ENCODE assay signal across 11 cellular contexts in the genomic region with DNA sequence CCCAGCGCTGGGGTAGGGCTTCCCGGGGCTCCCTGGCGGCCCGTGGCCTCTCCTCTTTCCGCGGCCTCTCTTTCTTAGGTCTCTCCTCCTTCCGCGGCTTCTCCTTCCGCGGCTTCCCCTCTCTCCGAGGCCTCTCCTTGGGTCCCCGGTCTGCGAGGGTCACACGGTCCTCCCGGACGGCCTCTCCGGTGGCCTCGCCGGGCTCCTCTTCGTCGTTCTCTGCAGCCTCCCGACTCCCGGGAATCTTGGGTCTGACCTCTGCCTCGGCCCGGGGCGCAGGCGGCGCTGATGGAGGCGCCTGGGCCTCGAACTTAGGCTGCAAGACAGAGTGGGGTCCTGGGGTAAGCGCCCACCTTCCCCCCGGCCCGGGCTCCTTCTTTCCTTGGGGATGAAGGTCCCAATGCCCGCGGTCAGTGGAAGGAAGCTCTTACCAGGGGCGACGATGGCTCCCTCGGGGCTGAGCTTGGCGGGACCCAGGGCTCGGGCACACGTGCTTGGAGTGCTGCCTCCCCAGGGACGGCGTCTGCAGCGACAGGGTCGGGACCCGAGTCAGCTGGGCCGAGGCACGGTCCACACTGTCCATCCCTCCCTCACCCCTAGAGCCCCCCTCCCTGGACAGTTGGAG. TPM values are rescaled to one million over a fixed set of nuclear protein-coding genes. Genes with fewer than 3 reads are reported as not detected.
DNase-seq lines count a peak whose midpoint lies in the region; ATAC-seq, FAIRE-seq and TF ChIP-seq lines count a peak whose summit lies in the region.
"Had no signal": no experiment of that assay in that cellular context is flagged by ENCODE, and none has a peak within 500 bp of the region (broad histone marks: within the 10 kb centered on the region; RNA-seq: fewer than 3 reads in every experiment).

No MANE protein-coding gene starts in this region.

- H3K79me1 ChIP-seq in H1 (ENCODE audit: low read depth, low read length) = no peaks in the 10 kb centered on the region

- H3K4me3 Mint-ChIP-seq in activated CD4-positive, alpha-beta T cell treated with anti-CD3 and anti-CD28 coated beads, Interleukin-2, amount 10 ng/mL, durations not matched to agents 24 days and 14 days = peak overlapping the region; percentile 52

- TF ChIP-seq RAD21 in H1 (IDR thresholded peaks at IDR 0.05 in 1 of 2, conservative IDR thresholded peaks at IDR 0.05 in 1 of 2; ENCODE audit: low read depth in 2 of 2, low read length in 2 of 2) = no peak

- no peak overlapping the region for H3K56ac ChIP-seq in H1 (replicated peaks; ENCODE audit: insufficient read length, low read depth, low read length)

- no peak overlapping the region for H3K27ac ChIP-seq in Karpas-422 (ENCODE audit: low read length)
- H3K27ac ChIP-seq in H1 (ENCODE audit: low read depth, low read length) = no peak overlapping the region
- H3K27ac ChIP-seq in colonic mucosa = no peak overlapping the region

- H3K9me3 ChIP-seq in Karpas-422 (ENCODE audit: low read length) = no peaks in the 10 kb centered on the region
- no peaks in the 10 kb centered on the region; a peak in 1 of 4 replicates for H3K9me3 ChIP-seq in H1 (ENCODE audit: insufficient read depth in 2 of 2, low read depth in 1 of 2, low read length in 1 of 2)
- H3K9me3 ChIP-seq in colonic mucosa = no peaks in the 10 kb centered on the region

- no peaks in the 10 kb centered on the region for H3K79me2 ChIP-seq in Karpas-422 (ENCODE audit: low read length)
- H3K79me2 ChIP-seq in H1 (ENCODE audit: control insufficient read depth in 1 of 2, insufficient read depth in 2 of 2, low read length in 2 of 2) = no peaks in the 10 kb centered on the region

- peak overlapping the region; percentile 74 for H4K91ac ChIP-seq in H1 (replicated peaks; ENCODE audit: insufficient read length, low read length)

- H3K9ac ChIP-seq in Karpas-422 (ENCODE audit: low read length) (no peak overlapping the region), H1 (replicated peaks in 1 of 4; ENCODE audit: extremely low read depth in 1 of 4, low read depth in 3 of 4, low read length in 3 of 4) (no peak overlapping the region; a peak in 1 of 7 replicates), colonic mucosa (ENCODE audit: low read depth in 2 of 2, low read length in 2 of 2) (peak overlapping the region in 1 of 2 donors; percentile 2)

- peaks cover 12% of the 10 kb centered on the region; the same call in 1 of the 2 replicates for H3K23me2 ChIP-seq in H1 (ENCODE audit: low read depth, low read length)

- no peak for FAIRE-seq in H1 (lab: Jason Lieb, UNC)
- FAIRE-seq: TTC549 had no signal

- H2BK15ac ChIP-seq in H1 (ENCODE audit: low read length) = no peak overlapping the region

- H3K4me1 Mint-ChIP-seq in activated CD4-positive, alpha-beta T cell treated with anti-CD3 and anti-CD28 coated beads, Interleukin-2, amount 10 ng/mL, durations not matched to agents 24 days and 14 days = peaks cover 10% of the 10 kb centered on the region

- H2BK20ac ChIP-seq in H1 (ENCODE audit: low read length) = no peak overlapping the region

- no peak for DNase-seq in activated CD4-positive, alpha-beta T cell treated with anti-CD3 and anti-CD28 coated beads, Interleukin-2, amount 10 ng/mL, durations not matched to agents 24 days and 14 days
- no peak for DNase-seq in activated CD4-positive, alpha-beta T cell treated with anti-CD3 and anti-CD28 coated beads, Interleukin-2, amount 50 U/mL, for 4 hours
- DNase-seq in Karpas-422 (no peak), H1 (ENCODE audit: low read depth in 1 of 2, low spot score in 2 of 2) (no peak), retina (peak; percentile 56), NCI-H2171 (lab: John Stamatoyannopoulos, UW) (no peak), colonic mucosa (no peak)
- DNase-seq: OCI-M1 had no signal

- no peak for TF ChIP-seq POLR2A in H1 (IDR thresholded peaks at IDR 0.05; ENCODE audit: control extremely low read depth in 1 of 2, low read depth in 2 of 2, low read length in 2 of 2)

- H3K9me2 ChIP-seq in Karpas-422 (replicated peaks; ENCODE audit: insufficient read depth, low read length) = no peaks in the 10 kb centered on the region

- peaks cover 15% of the 10 kb centered on the region for H3K27me3 Mint-ChIP-seq in activated CD4-positive, alpha-beta T cell treated with anti-CD3 and anti-CD28 coated beads, Interleukin-2, amount 10 ng/mL, durations not matched to agents 24 days and 14 days

- no peak for TF ChIP-seq EP300 in H1 (IDR thresholded peaks at IDR 0.05; ENCODE audit: borderline replicate concordance in 1 of 2, low read depth in 2 of 2, low read length in 2 of 2)

- H3K27ac Mint-ChIP-seq in activated CD4-positive, alpha-beta T cell treated with anti-CD3 and anti-CD28 coated beads, Interleukin-2, amount 10 ng/mL, durations not matched to agents 24 days and 14 days = no peak overlapping the region

- H2BK120ac ChIP-seq in H1 (replicated peaks; ENCODE audit: low read depth, low read length) = no peak overlapping the region

- no peak overlapping the region for H4K5ac ChIP-seq in H1 (ENCODE audit: insufficient read length, low read depth, low read length)

- intact Hi-C loops in activated CD4-positive, alpha-beta T cell treated with anti-CD3 and anti-CD28 coated beads, Interleukin-2, amount 10 ng/mL, durations not matched to agents 24 days and 14 days (cut with micrococcal nuclease) = no loop called here
- intact Hi-C loops in colonic mucosa (cut with DNase I) = no loop called here

- 0 out of 2 replicates have a peak overlapping the region, but pooled peaks have one; percentile 60 for H3K18ac ChIP-seq in H1 (ENCODE audit: extremely low read depth, low read length)

- H2BK5ac ChIP-seq in H1 (ENCODE audit: low read depth, low read length) = no peak overlapping the region

- H3K4me2 ChIP-seq in Karpas-422 (ENCODE audit: low read depth, low read length, poor library complexity, severe bottlenecking) (peak overlapping the region; percentile 47), H1 (ENCODE audit: insufficient read depth in 1 of 2, low read depth in 2 of 2, low read length in 2 of 2) (peak overlapping the region; percentile 74 to 96)

- POLR2A ChIA-PET in H1 (lab: Charles Lee; ENCODE audit: partially characterized antibody) = interaction anchor here (0.9 to 18.7 kb wide), 12 partner anchors 11 to 155 kb away, joined by 3 to 330 read pairs (median 4); a partner anchor contains a TSS

- no peaks in the 10 kb centered on the region for H3K36me3 ChIP-seq in Karpas-422 (ENCODE audit: insufficient read depth, low read length)
- peaks cover 0 to 3% (median under 1%) of the 10 kb centered on the region in 4 experiments; a peak in 2 of 8 replicates for H3K36me3 ChIP-seq in H1 (ENCODE audit: control insufficient read depth in 2 of 4, insufficient read depth in 4 of 4, low read length in 3 of 4)
- no peaks in the 10 kb centered on the region for H3K36me3 ChIP-seq in colonic mucosa

- no peak overlapping the region for H3K4ac ChIP-seq in H1 (replicated peaks; ENCODE audit: insufficient read length, low read depth, low read length)

- H3K9me3 Mint-ChIP-seq in activated CD4-positive, alpha-beta T cell treated with anti-CD3 and anti-CD28 coated beads, Interleukin-2, amount 10 ng/mL, durations not matched to agents 24 days and 14 days = no peaks in the 10 kb centered on the region

- no peak overlapping the region for H2BK12ac ChIP-seq in H1 (ENCODE audit: low read depth, low read length)

- no peak for TF ChIP-seq CTCF in H1 (IDR thresholded peaks at IDR 0.05; ENCODE audit: control extremely low read depth in 1 of 3, insufficient read depth in 1 of 3, low read depth in 1 of 3, low read length in 3 of 3)
- no peak for TF ChIP-seq CTCF in colonic mucosa (IDR thresholded peaks at IDR 0.05)

- H3K23ac ChIP-seq in H1 (ENCODE audit: insufficient read length) = no peak overlapping the region

- WGBS in H1 (ENCODE audit: extremely low coverage in 1 of 2, insufficient coverage in 1 of 2, insufficient read length in 1 of 2, insufficient replicate concordance in 2 of 2, low coverage in 1 of 2, low lambda C conversion rate in 2 of 2, missing lambda C conversion rate in 1 of 2), 2 experiments = 74% methylated on average over 41 of the region's 48 CpGs; no CpG with 5 or more reads in 1 of the 2 experiments

- no peak overlapping the region for H2AK5ac ChIP-seq in H1 (ENCODE audit: low read depth, low read length)

- H4K20me1 ChIP-seq in Karpas-422 (ENCODE audit: insufficient read depth, low read depth, low read length) (peaks cover 19% of the 10 kb centered on the region), H1 (replicated peaks in 1 of 2; ENCODE audit: control insufficient read depth in 1 of 2, insufficient read depth in 2 of 2, low read length in 2 of 2) (peaks cover 2 to 6% of the 10 kb centered on the region in 2 experiments)

- H2AFZ ChIP-seq in Karpas-422 (ENCODE audit: low read length) = no peak overlapping the region
- H2AFZ ChIP-seq in H1 (ENCODE audit: low read length) = no peak overlapping the region

- H3K4me1 ChIP-seq in Karpas-422 (ENCODE audit: low read length) (peaks cover 15% of the 10 kb centered on the region), H1 (replicated peaks in 1 of 4; ENCODE audit: control insufficient read depth in 3 of 4, insufficient read depth in 4 of 4, low read length in 3 of 4) (peaks cover 0 to 4% (median 2%) of the 10 kb centered on the region in 4 experiments; a peak in 5 of 7 replicates), colonic mucosa (peaks cover 20% of the 10 kb centered on the region)

- H3K27me3 ChIP-seq in Karpas-422 (ENCODE audit: low read length) (no peaks in the 10 kb centered on the region), H1 (replicated peaks in 1 of 4; ENCODE audit: control insufficient read depth in 3 of 4, extremely low read depth in 1 of 4, insufficient read depth in 3 of 4, low read length in 3 of 4) (peaks cover 0 to 23% (median 12%) of the 10 kb centered on the region in 4 experiments; a peak in 6 of 7 replicates), colonic mucosa (peaks cover 51% of the 10 kb centered on the region)

- H3K36me3 Mint-ChIP-seq in activated CD4-positive, alpha-beta T cell treated with anti-CD3 and anti-CD28 coated beads, Interleukin-2, amount 10 ng/mL, durations not matched to agents 24 days and 14 days (ENCODE audit: low read depth) = peaks cover 7% of the 10 kb centered on the region

- no peak overlapping the region for H3K4me3 ChIP-seq in Karpas-422 (ENCODE audit: low read length)
- peak overlapping the region; percentile 35 to 65 (median 47); a peak in 6 of 8 replicates for H3K4me3 ChIP-seq in H1 (ENCODE audit: extremely low read depth in 1 of 4, insufficient read depth in 2 of 4, low read depth in 3 of 4, low read length in 4 of 4)
- H3K4me3 ChIP-seq in colonic mucosa = no peak overlapping the region

- H4K8ac ChIP-seq in H1 (ENCODE audit: extremely low read depth, insufficient read depth, low read length) = no peak overlapping the region; the same call in 1 of the 2 replicates

- no peak overlapping the region for H3K14ac ChIP-seq in H1 (ENCODE audit: insufficient read length)

- no peak for ATAC-seq in GM19035 (IDR thresholded peaks at IDR 0.05; ENCODE audit: unreplicated experiment)

- CTCF ChIA-PET in H1 (lab: Charles Lee; ENCODE audit: partially characterized antibody) = interaction anchor here (0.6 to 5.9 kb wide), 16 partner anchors 8 to 277 kb away, joined by 3 to 42 read pairs (median 7); a partner anchor contains a TSS

RNA-seq across cellular contexts. Expression of a gene that starts 3.5 kb away (rescaled TPM):
- 4.0 and 5.1 TPM in 2 replicates for total RNA-seq in activated CD4-positive, alpha-beta T cell treated with anti-CD3 and anti-CD28 coated beads, Interleukin-2, amount 10 ng/mL, durations not matched to agents 24 days and 14 days
- 1.9 and 7.2 TPM in 2 replicates for total RNA-seq in Karpas-422 (2014; rRNA removed; shearing (Covaris generic); ENCODE audit: low replicate concordance)
- total RNA-seq in H1 (2021; fragmentation: NEBNext Ultra II Directional; extraction: Animal tissue kit (Norgen Biotek cat#: 25700)) = 13.0 and 15.4 TPM in 2 replicates
- polyA plus RNA-seq in H1 (2011; rRNA removed) = 10.5 and 19.3 TPM in 2 replicates
- polyA plus RNA-seq in H1 (2011; cell fraction: cytosol; rRNA removed) = 10.1 TPM
- polyA plus RNA-seq in H1 (2011; cell fraction: nucleus; rRNA removed) = 104 TPM
- 12.7 to 23.7 TPM (median 18.4 TPM) in 4 replicates for polyA plus RNA-seq in H1 (2012, experiment 1 of 2)
- polyA plus RNA-seq in H1 (2012, experiment 2 of 2) = 9.0 TPM
- 6.7 TPM for polyA plus RNA-seq in H1 (2013, experiment 1 of 2)
- polyA plus RNA-seq in H1 (2013, experiment 2 of 2) = 5.6 TPM
- 0.46 and 0.63 TPM in 2 replicates for polyA minus RNA-seq in H1 (2011; rRNA and poly(A)+ RNA removed)
- polyA minus RNA-seq in H1 (2011; cell fraction: cytosol; rRNA and poly(A)+ RNA removed) = 3.1 TPM
- 13.1 TPM for polyA minus RNA-seq in H1 (2011; cell fraction: nucleus; rRNA and poly(A)+ RNA removed)
- 1 to 10 TPM in 1 of 2 donors, under 1 TPM in 1; 0.90 to 5.1 TPM for total RNA-seq in colonic mucosa
- total RNA-seq: kidney epithelial cell had no signal

RNA-seq across cellular contexts. Expression of a gene that starts 3.6 kb away (rescaled TPM):
- total RNA-seq in activated CD4-positive, alpha-beta T cell treated with anti-CD3 and anti-CD28 coated beads, Interleukin-2, amount 10 ng/mL, durations not matched to agents 24 days and 14 days = 0.40 and 0.91 TPM in 2 replicates
- not detected in 2 replicates for total RNA-seq in Karpas-422 (2014; rRNA removed; shearing (Covaris generic); ENCODE audit: low replicate concordance)
- 0.56 and 1.7 TPM in 2 replicates for total RNA-seq in H1 (2021; fragmentation: NEBNext Ultra II Directional; extraction: Animal tissue kit (Norgen Biotek cat#: 25700))
- polyA plus RNA-seq in H1 (2011; rRNA removed) = 0.24 and 0.53 TPM in 2 replicates
- 0.41 TPM for polyA plus RNA-seq in H1 (2011; cell fraction: cytosol; rRNA removed)
- polyA plus RNA-seq in H1 (2011; cell fraction: nucleus; rRNA removed) = 0.10 TPM
- 0.40 to 2.0 TPM (median 1.1 TPM) in 3 of 4 replicates, not detected in the other for polyA plus RNA-seq in H1 (2012, experiment 1 of 2)
- polyA plus RNA-seq in H1 (2012, experiment 2 of 2) = not detected
- 0.83 TPM for polyA plus RNA-seq in H1 (2013, experiment 1 of 2)
- 0.96 TPM for polyA plus RNA-seq in H1 (2013, experiment 2 of 2)
- polyA minus RNA-seq in H1 (2011; rRNA and poly(A)+ RNA removed) = not detected in 2 replicates
- polyA minus RNA-seq in H1 (2011; cell fraction: cytosol; rRNA and poly(A)+ RNA removed) = not detected
- not detected for polyA minus RNA-seq in H1 (2011; cell fraction: nucleus; rRNA and poly(A)+ RNA removed)
- total RNA-seq in colonic mucosa = 1 to 10 TPM in 1 of 2 donors, under 1 TPM in 1; 0.64 to 1.3 TPM

RNA-seq across cellular contexts. Expression of a gene that starts 16.0 kb away (rescaled TPM):
- total RNA-seq in activated CD4-positive, alpha-beta T cell treated with anti-CD3 and anti-CD28 coated beads, Interleukin-2, amount 10 ng/mL, durations not matched to agents 24 days and 14 days = 159 and 171 TPM in 2 replicates
- total RNA-seq in Karpas-422 (2014; rRNA removed; shearing (Covaris generic); ENCODE audit: low replicate concordance) = 27.2 and 55.8 TPM in 2 replicates
- 142 and 146 TPM in 2 replicates for total RNA-seq in H1 (2021; fragmentation: NEBNext Ultra II Directional; extraction: Animal tissue kit (Norgen Biotek cat#: 25700))
- 15.3 and 31.2 TPM in 2 replicates for polyA plus RNA-seq in H1 (2011; rRNA removed)
- 22.1 TPM for polyA plus RNA-seq in H1 (2011; cell fraction: cytosol; rRNA removed)
- 171 TPM for polyA plus RNA-seq in H1 (2011; cell fraction: nucleus; rRNA removed)
- 97.0 to 157 TPM (median 147 TPM) in 4 replicates for polyA plus RNA-seq in H1 (2012, experiment 1 of 2)
- polyA plus RNA-seq in H1 (2012, experiment 2 of 2) = 117 TPM
- 109 TPM for polyA plus RNA-seq in H1 (2013, experiment 1 of 2)
- polyA plus RNA-seq in H1 (2013, experiment 2 of 2) = 101 TPM
- polyA minus RNA-seq in H1 (2011; rRNA and poly(A)+ RNA removed) = 18.4 and 22.8 TPM in 2 replicates
- polyA minus RNA-seq in H1 (2011; cell fraction: cytosol; rRNA and poly(A)+ RNA removed) = 64.4 TPM
- polyA minus RNA-seq in H1 (2011; cell fraction: nucleus; rRNA and poly(A)+ RNA removed) = 112 TPM
- total RNA-seq in colonic mucosa = 10 to 100 TPM; 60.9 to 99.8 TPM

RNA-seq across cellular contexts. Expression of a gene that starts 16.5 kb away (rescaled TPM):
- 70.5 and 71.6 TPM in 2 replicates for total RNA-seq in activated CD4-positive, alpha-beta T cell treated with anti-CD3 and anti-CD28 coated beads, Interleukin-2, amount 10 ng/mL, durations not matched to agents 24 days and 14 days
- total RNA-seq in Karpas-422 (2014; rRNA removed; shearing (Covaris generic); ENCODE audit: low replicate concordance) = 57.4 and 136 TPM in 2 replicates
- 135 TPM in 2 replicates for total RNA-seq in H1 (2021; fragmentation: NEBNext Ultra II Directional; extraction: Animal tissue kit (Norgen Biotek cat#: 25700))
- 187 and 235 TPM in 2 replicates for polyA plus RNA-seq in H1 (2011; rRNA removed)
- 217 TPM for polyA plus RNA-seq in H1 (2011; cell fraction: cytosol; rRNA removed)
- polyA plus RNA-seq in H1 (2011; cell fraction: nucleus; rRNA removed) = 175 TPM
- 118 to 165 TPM (median 146 TPM) in 4 replicates for polyA plus RNA-seq in H1 (2012, experiment 1 of 2)
- polyA plus RNA-seq in H1 (2012, experiment 2 of 2) = 185 TPM
- polyA plus RNA-seq in H1 (2013, experiment 1 of 2) = 108 TPM
- 117 TPM for polyA plus RNA-seq in H1 (2013, experiment 2 of 2)
- polyA minus RNA-seq in H1 (2011; rRNA and poly(A)+ RNA removed) = 29.0 and 35.2 TPM in 2 replicates
- polyA minus RNA-seq in H1 (2011; cell fraction: cytosol; rRNA and poly(A)+ RNA removed) = 43.3 TPM
- 40.6 TPM for polyA minus RNA-seq in H1 (2011; cell fraction: nucleus; rRNA and poly(A)+ RNA removed)
- total RNA-seq in colonic mucosa = 100 to 1,000 TPM; 176 to 238 TPM

RNA-seq across cellular contexts. Expression of a gene that starts 29.4 kb away (rescaled TPM):
- total RNA-seq in activated CD4-positive, alpha-beta T cell treated with anti-CD3 and anti-CD28 coated beads, Interleukin-2, amount 10 ng/mL, durations not matched to agents 24 days and 14 days = 0.09 TPM in 1 of 2 replicates, not detected in the other
- total RNA-seq in Karpas-422 (2014; rRNA removed; shearing (Covaris generic); ENCODE audit: low replicate concordance) = not detected in 2 replicates
- not detected in 2 replicates for total RNA-seq in H1 (2021; fragmentation: NEBNext Ultra II Directional; extraction: Animal tissue kit (Norgen Biotek cat#: 25700))
- polyA plus RNA-seq in H1 (2011; rRNA removed) = not detected in 2 replicates
- not detected for polyA plus RNA-seq in H1 (2011; cell fraction: cytosol; rRNA removed)
- not detected for polyA plus RNA-seq in H1 (2011; cell fraction: nucleus; rRNA removed)
- 0.06 to 0.11 TPM in 2 of 4 replicates, not detected in the others for polyA plus RNA-seq in H1 (2012, experiment 1 of 2)
- not detected for polyA plus RNA-seq in H1 (2012, experiment 2 of 2)
- polyA plus RNA-seq in H1 (2013, experiment 1 of 2) = not detected
- polyA plus RNA-seq in H1 (2013, experiment 2 of 2) = not detected
- polyA minus RNA-seq in H1 (2011; rRNA and poly(A)+ RNA removed) = not detected in 2 replicates
- polyA minus RNA-seq in H1 (2011; cell fraction: cytosol; rRNA and poly(A)+ RNA removed) = not detected
- polyA minus RNA-seq in H1 (2011; cell fraction: nucleus; rRNA and poly(A)+ RNA removed) = not detected
- total RNA-seq in colonic mucosa = under 1 TPM; 0.29 to 0.72 TPM
- total RNA-seq: kidney epithelial cell had no signal

Comparison
In these comparisons a context has a peak if more than half of its experiments do, and no peak if none do; other contexts are left out.
1. H3K4me3 ChIP-seq: peak in H1 (4 of 4); none in Karpas-422 (single experiment) and colonic mucosa (single experiment).